In the genomic region with DNA sequence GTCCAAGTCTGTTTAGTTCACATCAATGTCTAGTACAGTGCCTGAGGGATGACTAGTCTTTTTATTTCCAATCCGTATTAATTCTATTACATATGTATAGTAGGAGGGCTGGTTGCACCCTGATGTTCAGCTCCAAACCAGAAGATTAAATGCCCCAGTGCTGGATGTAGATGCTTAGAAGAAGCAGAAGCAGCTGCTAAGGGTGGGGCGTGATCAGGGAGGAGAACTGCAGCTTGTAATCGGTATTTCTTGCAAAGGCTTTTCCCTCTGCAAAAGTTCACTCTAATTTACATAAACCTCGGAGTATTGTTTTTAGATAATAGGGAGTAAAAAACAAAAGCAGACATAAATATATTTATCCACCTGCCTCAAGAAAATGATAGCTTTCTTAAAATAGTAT, we compare ENCODE assay signal across 10 cellular contexts.
DNase-seq lines count a peak whose midpoint lies in the region; ATAC-seq, FAIRE-seq and TF ChIP-seq lines count a peak whose summit lies in the region.
"Had no signal": no experiment of that assay in that cellular context is flagged by ENCODE, and none has a peak within 500 bp of the region (broad histone marks: within the 10 kb centered on the region; RNA-seq: fewer than 3 reads in every experiment).

No MANE protein-coding gene starts in this region.

- peak; percentile 43 for DNase-seq in activated naive CD4-positive, alpha-beta T cell treated with anti-CD3 and anti-CD28 coated beads for 36 hours
- no peak for DNase-seq in activated naive CD4-positive, alpha-beta T cell (lab: John Stamatoyannopoulos, UW)
- no peak for DNase-seq in activated T-cell treated with anti-CD3 and anti-CD28 coated beads, Interleukin-2, amount 50 U/mL, for 72 hours
- DNase-seq in thoracic aorta (ENCODE audit: low spot score): no peak
- no peak for DNase-seq in HTR-8/SVneo (ENCODE audit: insufficient read length, low spot score)
- DNase-seq in upper lobe of left lung: no peak
- DNase-seq in WTC11 (ENCODE audit: low spot score): no peak
- DNase-seq: activated CD4-positive, CD25-positive, alpha-beta regulatory T cell had no signal

- peak overlapping the region; percentile 70 for H3K4me3 Mint-ChIP-seq in activated naive CD4-positive, alpha-beta T cell treated with anti-CD3 and anti-CD28 coated beads for 36 hours
- peak overlapping the region; percentile 75 to 95 for H3K4me3 Mint-ChIP-seq in activated T-cell treated with anti-CD3 and anti-CD28 coated beads, Interleukin-2, amount 50 U/mL, for 72 hours
- H3K4me3 Mint-ChIP-seq in WTC11: no peak overlapping the region

- H3K27me3 Mint-ChIP-seq in activated naive CD4-positive, alpha-beta T cell treated with anti-CD3 and anti-CD28 coated beads for 36 hours (ENCODE audit: low read depth): no peaks in the 10 kb centered on the region
- H3K27me3 Mint-ChIP-seq in activated T-cell treated with anti-CD3 and anti-CD28 coated beads, Interleukin-2, amount 50 U/mL, for 72 hours (ENCODE audit: low read depth): no peaks in the 10 kb centered on the region
- no peaks in the 10 kb centered on the region for H3K27me3 Mint-ChIP-seq in WTC11 (ENCODE audit: low read depth)

- WGBS in upper lobe of left lung, 2 donors: 68% methylated on average over 4 of the region's 4 CpGs

- no peak for TF ChIP-seq EP300 in upper lobe of left lung (IDR thresholded peaks at IDR 0.05)

- H3K9me3 Mint-ChIP-seq in activated naive CD4-positive, alpha-beta T cell treated with anti-CD3 and anti-CD28 coated beads for 36 hours: no peaks in the 10 kb centered on the region
- no peaks in the 10 kb centered on the region for H3K9me3 Mint-ChIP-seq in activated T-cell treated with anti-CD3 and anti-CD28 coated beads, Interleukin-2, amount 50 U/mL, for 72 hours
- no peaks in the 10 kb centered on the region for H3K9me3 Mint-ChIP-seq in WTC11

- intact Hi-C loops in activated naive CD4-positive, alpha-beta T cell treated with anti-CD3 and anti-CD28 coated beads for 36 hours (cut with micrococcal nuclease): no loop called here

- no peak for TF ChIP-seq CTCF in thoracic aorta (IDR thresholded peaks at IDR 0.05)
- no peak for TF ChIP-seq CTCF in upper lobe of left lung (IDR thresholded peaks at IDR 0.05)
- no peak for TF ChIP-seq CTCF in WTC11 (IDR thresholded peaks at IDR 0.05)

- no peak for FAIRE-seq in HTR-8/SVneo (lab: Jason Lieb, UNC)

- no peak for TF ChIP-seq POLR2A in upper lobe of left lung (IDR thresholded peaks at IDR 0.05)

- POLR2A ChIA-PET in WTC11 (lab: Charles Lee): interaction anchor here (0.6 kb wide), 1 partner anchor 741 kb away, joined by 3 read pairs; no protein-coding TSS in a partner anchor

- H3K4me1 Mint-ChIP-seq in activated naive CD4-positive, alpha-beta T cell treated with anti-CD3 and anti-CD28 coated beads for 36 hours (ENCODE audit: low read depth): peaks cover 49% of the 10 kb centered on the region
- H3K4me1 Mint-ChIP-seq in activated T-cell treated with anti-CD3 and anti-CD28 coated beads, Interleukin-2, amount 50 U/mL, for 72 hours (ENCODE audit: low read depth): peaks cover 68% of the 10 kb centered on the region
- peaks cover 6% of the 10 kb centered on the region; the same call in 1 of the 2 replicates for H3K4me1 Mint-ChIP-seq in WTC11

- no peaks in the 10 kb centered on the region for H3K9me3 ChIP-seq in thoracic aorta
- no peaks in the 10 kb centered on the region for H3K9me3 ChIP-seq in upper lobe of left lung

- H3K4me1 ChIP-seq in thoracic aorta (ENCODE audit: control insufficient read depth in 1 of 2, low read depth in 2 of 2): no peaks in the 10 kb centered on the region
- H3K4me1 ChIP-seq in upper lobe of left lung: peaks cover 0 to 4% (median 0%) of the 10 kb centered on the region in 4 donors

- H3K27me3 ChIP-seq in thoracic aorta (replicated peaks; ENCODE audit: insufficient read depth) (no peaks in the 10 kb centered on the region), upper lobe of left lung (no peaks in the 10 kb centered on the region)
- H3K27me3 ChIP-seq: cardiac muscle cell had no signal

- H3K36me3 ChIP-seq in thoracic aorta (no peaks in the 10 kb centered on the region), upper lobe of left lung (no peaks in the 10 kb centered on the region)
- H3K36me3 ChIP-seq: cardiac muscle cell had no signal

- H3K27ac ChIP-seq in thoracic aorta: no peak overlapping the region
- H3K27ac ChIP-seq in upper lobe of left lung: peak overlapping the region in 2 of 4 donors; percentile 50 to 57
- H3K27ac ChIP-seq: cardiac muscle cell had no signal

- CTCF ChIA-PET in activated naive CD4-positive, alpha-beta T cell treated with anti-CD3 and anti-CD28 coated beads for 36 hours (lab: Charles Lee): interaction anchor here (0.6 to 3.5 kb wide), 9 partner anchors 8 to 403 kb away, joined by 3 to 14 read pairs (median 6); a partner anchor contains a TSS
- CTCF ChIA-PET in WTC11 (lab: Charles Lee): no interaction called here

- H3K4me3 ChIP-seq in thoracic aorta: peak overlapping the region; percentile 22
- H3K4me3 ChIP-seq in upper lobe of left lung: no peak overlapping the region
- H3K4me3 ChIP-seq: cardiac muscle cell had no signal

- peak overlapping the region; percentile 89 for H3K27ac Mint-ChIP-seq in activated naive CD4-positive, alpha-beta T cell treated with anti-CD3 and anti-CD28 coated beads for 36 hours
- H3K27ac Mint-ChIP-seq in activated T-cell treated with anti-CD3 and anti-CD28 coated beads, Interleukin-2, amount 50 U/mL, for 72 hours: peak overlapping the region; percentile 99
- H3K27ac Mint-ChIP-seq in WTC11: no peak overlapping the region

- ATAC-seq in HG03108 (IDR thresholded peaks at IDR 0.05; ENCODE audit: unreplicated experiment) (peak; percentile 18), thoracic aorta (ENCODE audit: insufficient number of reproducible peaks, low FRiP score, low read depth) (no peak), upper lobe of left lung (ENCODE audit: low FRiP score in 2 of 2) (no peak), WTC11 (no peak)
- ATAC-seq in activated T-cell treated with anti-CD3 and anti-CD28 coated beads, Interleukin-2, amount 50 U/mL, for 72 hours (replicated peaks in 1 of 2): peak in 1 of 2 donors; percentile 31

- H3K36me3 Mint-ChIP-seq in activated naive CD4-positive, alpha-beta T cell treated with anti-CD3 and anti-CD28 coated beads for 36 hours (ENCODE audit: low read depth): no peaks in the 10 kb centered on the region
- no peaks in the 10 kb centered on the region for H3K36me3 Mint-ChIP-seq in activated T-cell treated with anti-CD3 and anti-CD28 coated beads, Interleukin-2, amount 50 U/mL, for 72 hours (ENCODE audit: insufficient read depth in 2 of 2)
- no peaks in the 10 kb centered on the region for H3K36me3 Mint-ChIP-seq in WTC11

TF ChIP-seq in WTC11, 78 proteins besides CTCF, POLR2A, EP300 and RAD21:
- TF ChIP-seq ESRRA (CRISPR knock-in tag; IDR thresholded peaks at IDR 0.05; ENCODE audit: borderline replicate concordance) (no peak), NR2C2 (CRISPR knock-in tag; IDR thresholded peaks at IDR 0.05) (no peak), ZNF219 (CRISPR knock-in tag; IDR thresholded peaks at IDR 0.05; ENCODE audit: borderline replicate concordance) (no peak), NFATC4 (CRISPR knock-in tag; IDR thresholded peaks at IDR 0.05) (no peak), ZNF396 (CRISPR knock-in tag; IDR thresholded peaks at IDR 0.05; ENCODE audit: borderline replicate concordance) (no peak)
- TF ChIP-seq, protein P1, sequence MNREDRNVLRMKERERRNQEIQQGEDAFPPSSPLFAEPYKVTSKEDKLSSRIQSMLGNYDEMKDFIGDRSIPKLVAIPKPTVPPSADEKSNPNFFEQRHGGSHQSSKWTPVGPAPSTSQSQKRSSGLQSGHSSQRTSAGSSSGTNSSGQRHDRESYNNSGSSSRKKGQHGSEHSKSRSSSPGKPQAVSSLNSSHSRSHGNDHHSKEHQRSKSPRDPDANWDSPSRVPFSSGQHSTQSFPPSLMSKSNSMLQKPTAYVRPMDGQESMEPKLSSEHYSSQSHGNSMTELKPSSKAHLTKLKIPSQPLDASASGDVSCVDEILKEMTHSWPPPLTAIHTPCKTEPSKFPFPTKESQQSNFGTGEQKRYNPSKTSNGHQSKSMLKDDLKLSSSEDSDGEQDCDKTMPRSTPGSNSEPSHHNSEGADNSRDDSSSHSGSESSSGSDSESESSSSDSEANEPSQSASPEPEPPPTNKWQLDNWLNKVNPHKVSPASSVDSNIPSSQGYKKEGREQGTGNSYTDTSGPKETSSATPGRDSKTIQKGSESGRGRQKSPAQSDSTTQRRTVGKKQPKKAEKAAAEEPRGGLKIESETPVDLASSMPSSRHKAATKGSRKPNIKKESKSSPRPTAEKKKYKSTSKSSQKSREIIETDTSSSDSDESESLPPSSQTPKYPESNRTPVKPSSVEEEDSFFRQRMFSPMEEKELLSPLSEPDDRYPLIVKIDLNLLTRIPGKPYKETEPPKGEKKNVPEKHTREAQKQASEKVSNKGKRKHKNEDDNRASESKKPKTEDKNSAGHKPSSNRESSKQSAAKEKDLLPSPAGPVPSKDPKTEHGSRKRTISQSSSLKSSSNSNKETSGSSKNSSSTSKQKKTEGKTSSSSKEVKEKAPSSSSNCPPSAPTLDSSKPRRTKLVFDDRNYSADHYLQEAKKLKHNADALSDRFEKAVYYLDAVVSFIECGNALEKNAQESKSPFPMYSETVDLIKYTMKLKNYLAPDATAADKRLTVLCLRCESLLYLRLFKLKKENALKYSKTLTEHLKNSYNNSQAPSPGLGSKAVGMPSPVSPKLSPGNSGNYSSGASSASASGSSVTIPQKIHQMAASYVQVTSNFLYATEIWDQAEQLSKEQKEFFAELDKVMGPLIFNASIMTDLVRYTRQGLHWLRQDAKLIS (CRISPR knock-in tag; IDR thresholded peaks at IDR 0.05; ENCODE audit: borderline replicate concordance): no peak
